Comparison of ENCODE assay signal across 24 cellular contexts in the genomic region with DNA sequence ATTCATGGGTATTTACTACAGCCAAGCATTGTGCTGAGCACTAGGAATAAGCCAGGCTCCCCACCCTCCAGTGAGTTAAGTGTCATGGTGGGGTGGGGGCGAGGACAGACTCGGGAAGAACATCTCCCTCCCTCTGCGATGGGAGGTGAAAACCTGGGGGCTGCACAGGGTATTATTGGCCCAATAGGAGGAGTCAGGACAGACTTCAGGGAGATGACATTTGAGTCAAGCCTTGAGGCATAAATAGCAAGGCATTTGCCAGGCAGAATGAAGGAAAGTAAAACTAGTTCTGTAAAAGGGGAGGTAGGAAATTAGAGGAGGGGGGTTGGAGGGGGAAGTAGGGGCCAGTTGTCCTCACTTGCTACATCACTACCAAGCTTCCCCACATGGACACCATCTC. TPM values are rescaled to one million over a fixed set of nuclear protein-coding genes. Genes with fewer than 3 reads are reported as not detected.
"Had no signal": no experiment of that assay in that cellular context is flagged by ENCODE, and none has a peak within 500 bp of the region (broad histone marks: within the 10 kb centered on the region; RNA-seq: fewer than 3 reads in every experiment).

No MANE protein-coding gene starts in this region.

- DNase-seq: activated CD4-positive, alpha-beta T cell treated with anti-CD3 and anti-CD28 coated beads, Interleukin-2, amount 50 U/mL, for 4 hours; activated CD8-positive, alpha-beta memory T cell treated with anti-CD3 and anti-CD28 coated beads for 24 hours; activated CD8-positive, alpha-beta memory T cell treated with anti-CD3 and anti-CD28 coated beads, Interleukin-2, amount 50 U/mL, for 4 hours; activated naive CD4-positive, alpha-beta T cell treated with Interleukin-2 at 50 U/mL for 16 hours; activated naive CD8-positive, alpha-beta T cell treated with anti-CD3 and anti-CD28 coated beads for 36 hours; activated T-cell treated with anti-CD3 and anti-CD28 coated beads, Interleukin-2, amount 50 U/mL, for 4 hours; esophagus squamous epithelium; left cardiac atrium; naive thymus-derived CD8-positive, alpha-beta T cell; retina; stimulated activated CD4-positive, alpha-beta T cell treated with anti-CD3 and anti-CD28 coated beads, Interleukin-1b, Interleukin-23, amount 100 ng/mL, for 48 hours; stimulated activated naive CD8-positive, alpha-beta T cell treated with anti-CD3 and anti-CD28 coated beads, Interleukin-15, amount 100 ng/mL, for 72 hours; T-helper 9 cell had no signal

- H3K27me3 ChIP-seq: colonic mucosa had no signal

- H3K4me1 Mint-ChIP-seq: memory B cell had no signal

- H3K9me3 Mint-ChIP-seq: activated naive CD8-positive, alpha-beta T cell treated with anti-CD3 and anti-CD28 coated beads for 36 hours; activated T-cell treated with anti-CD3 and anti-CD28 coated beads, Interleukin-2, amount 50 U/mL, for 4 hours; endodermal cell; memory B cell; naive thymus-derived CD8-positive, alpha-beta T cell; stimulated activated naive CD8-positive, alpha-beta T cell treated with anti-CD3 and anti-CD28 coated beads, Interleukin-15, amount 100 ng/mL, for 72 hours had no signal

- ATAC-seq: activated T-cell treated with anti-CD3 and anti-CD28 coated beads, Interleukin-2, amount 50 U/mL, for 4 hours; gastroesophageal sphincter; left cardiac atrium; naive thymus-derived CD8-positive, alpha-beta T cell; stimulated activated naive CD8-positive, alpha-beta T cell treated with anti-CD3 and anti-CD28 coated beads, Interleukin-15, amount 100 ng/mL, for 72 hours had no signal

- H3K27ac Mint-ChIP-seq: activated naive CD8-positive, alpha-beta T cell treated with anti-CD3 and anti-CD28 coated beads for 36 hours; endodermal cell; memory B cell; naive thymus-derived CD8-positive, alpha-beta T cell had no signal

- H3K4me3 Mint-ChIP-seq: activated naive CD8-positive, alpha-beta T cell treated with anti-CD3 and anti-CD28 coated beads for 36 hours; activated T-cell treated with anti-CD3 and anti-CD28 coated beads, Interleukin-2, amount 50 U/mL, for 4 hours; endodermal cell; memory B cell; naive thymus-derived CD8-positive, alpha-beta T cell; stimulated activated naive CD8-positive, alpha-beta T cell treated with anti-CD3 and anti-CD28 coated beads, Interleukin-15, amount 100 ng/mL, for 72 hours had no signal

- H3K4me3 ChIP-seq: breast epithelium, colonic mucosa, esophagus squamous epithelium, gastroesophageal sphincter, mucosa of descending colon, suprapubic skin, tibial nerve had no signal

- H3K36me3 Mint-ChIP-seq: activated naive CD8-positive, alpha-beta T cell treated with anti-CD3 and anti-CD28 coated beads for 36 hours; memory B cell; naive thymus-derived CD8-positive, alpha-beta T cell had no signal

- H3K27ac ChIP-seq: breast epithelium, colonic mucosa, esophagus squamous epithelium, gastroesophageal sphincter, suprapubic skin, tibial nerve had no signal

- H3K36me3 ChIP-seq: breast epithelium, colonic mucosa, esophagus squamous epithelium, gastroesophageal sphincter, suprapubic skin, tibial nerve had no signal

- H3K9me3 ChIP-seq: breast epithelium, colonic mucosa, esophagus squamous epithelium, gastroesophageal sphincter, mucosa of descending colon, suprapubic skin, tibial nerve had no signal

- H3K4me1 ChIP-seq: breast epithelium, colonic mucosa, esophagus squamous epithelium, gastroesophageal sphincter, suprapubic skin had no signal

RNA-seq across cellular contexts. Expression of gene NKX2-3, which starts 18.9 kb away (rescaled TPM):
- total RNA-seq: activated naive CD8-positive, alpha-beta T cell treated with anti-CD3 and anti-CD28 coated beads for 36 hours; activated T-cell treated with anti-CD3 and anti-CD28 coated beads, Interleukin-2, amount 50 U/mL, for 4 hours; endodermal cell; left cardiac atrium; naive thymus-derived CD8-positive, alpha-beta T cell; osteoblast; posterior vena cava; suprapubic skin; T-helper 1 cell treated with Interleukin-12 subunit alpha and Interleukin-12 subunit beta and Interleukin-4 antibody, amounts not matched to agents 30 ng/mL and 1 ng/mL, for 36 hours; tibial nerve had no signal
- polyA plus RNA-seq: naive thymus-derived CD8-positive, alpha-beta T cell had no signal
